8 cellular contexts compared by ENCODE assay signal in genomic region chr6:127514396-127515227, GRCh38. TPM values are rescaled to one million over a fixed set of nuclear protein-coding genes. Genes with fewer than 3 reads are reported as not detected.
A peak's percentile ranks its signal among the peaks of the same experiment; 100 is the strongest.
DNase-seq lines count a peak whose midpoint lies in the region; ATAC-seq and TF ChIP-seq lines count a peak whose summit lies in the region.

No MANE protein-coding gene starts in this region.

- H3K4me1 Mint-ChIP-seq in activated T-helper 2 cell treated with anti-CD3 and anti-CD28 coated beads, Interferon-gamma antibody, Interleukin-2, Interleukin-4, amounts not matched to agents 10 μg/mL and 5 μg/mL and 100 μg/mL, durations not matched to agents 14 hours and 24 hours and 36 hours (ENCODE audit: low read depth) = peaks cover 42% of the 10 kb centered on the region

- peak overlapping the region; percentile 63 for H3K27ac Mint-ChIP-seq in activated T-helper 2 cell treated with anti-CD3 and anti-CD28 coated beads, Interferon-gamma antibody, Interleukin-2, Interleukin-4, amounts not matched to agents 10 μg/mL and 5 μg/mL and 100 μg/mL, durations not matched to agents 14 hours and 24 hours and 36 hours

- no peak overlapping the region for H4K8ac ChIP-seq in neuronal stem cell (ENCODE audit: low read depth, low read length)

- H3K4me3 ChIP-seq in A673 (ENCODE audit: low read depth, low read length, poor library complexity, severe bottlenecking) = peak overlapping the region; percentile 73
- H3K4me3 ChIP-seq in HUES6 (ENCODE audit: low read depth, low read length) = peak overlapping the region; percentile 76
- peak overlapping the region; percentile 67 for H3K4me3 ChIP-seq in fibroblast of villous mesenchyme (ENCODE audit: low read depth, low read length)
- H3K4me3 ChIP-seq in neuronal stem cell (ENCODE audit: low read length in 2 of 2) = peak overlapping the region; percentile 86 to 93
- peak overlapping the region; percentile 71 for H3K4me3 ChIP-seq in upper lobe of right lung

- H3K27ac ChIP-seq in A673 (ENCODE audit: low read depth, low read length, poor library complexity, severe bottlenecking) = peak overlapping the region; percentile 63
- H3K27ac ChIP-seq in HUES6 (ENCODE audit: low read depth, low read length) = no peak overlapping the region
- no peak overlapping the region for H3K27ac ChIP-seq in neuronal stem cell (replicated peaks; ENCODE audit: low read length)
- H3K27ac ChIP-seq in upper lobe of right lung = peak overlapping the region; percentile 48

- no peak overlapping the region for H2BK5ac ChIP-seq in neuronal stem cell (ENCODE audit: low read length)

- H3K36me3 ChIP-seq in A673 (ENCODE audit: insufficient read depth, low read length, poor library complexity, severe bottlenecking) (peaks cover 38% of the 10 kb centered on the region), HUES6 (ENCODE audit: control insufficient read depth, insufficient read depth, low read length) (no peaks in the 10 kb centered on the region; the same call in 1 of the 2 replicates), neuronal stem cell (replicated peaks in 1 of 2; ENCODE audit: control insufficient read depth in 2 of 2, insufficient read depth in 2 of 2, low read length in 2 of 2) (peaks cover 10 to 63% of the 10 kb centered on the region in 2 donors), upper lobe of right lung (no peaks in the 10 kb centered on the region)

- H3K27me3 ChIP-seq in A673 (replicated peaks; ENCODE audit: insufficient read depth, low read depth, low read length, poor library complexity) (no peaks in the 10 kb centered on the region), HUES6 (ENCODE audit: control insufficient read depth, insufficient read depth, low read length) (peaks cover 53% of the 10 kb centered on the region), neuronal stem cell (ENCODE audit: control insufficient read depth in 3 of 3, insufficient read depth in 3 of 3, low read depth in 1 of 3, low read length in 3 of 3) (no peaks in the 10 kb centered on the region), upper lobe of right lung (peaks cover 18% of the 10 kb centered on the region)

- peaks cover 7% of the 10 kb centered on the region for H3K27me3 Mint-ChIP-seq in activated T-helper 2 cell treated with anti-CD3 and anti-CD28 coated beads, Interferon-gamma antibody, Interleukin-2, Interleukin-4, amounts not matched to agents 10 μg/mL and 5 μg/mL and 100 μg/mL, durations not matched to agents 14 hours and 24 hours and 36 hours (ENCODE audit: low read depth)

- H3K4me1 ChIP-seq in A673 (ENCODE audit: insufficient read depth, low read length, poor library complexity, severe bottlenecking) = peaks cover 22% of the 10 kb centered on the region
- H3K4me1 ChIP-seq in HUES6 (ENCODE audit: control insufficient read depth, insufficient read depth, low read length) = peaks cover 12% of the 10 kb centered on the region
- H3K4me1 ChIP-seq in neuronal stem cell (ENCODE audit: control insufficient read depth in 2 of 2, insufficient read depth in 1 of 2, low read depth in 1 of 2, low read length in 2 of 2) = peaks cover 7% of the 10 kb centered on the region in 2 donors
- H3K4me1 ChIP-seq in upper lobe of right lung = peaks cover 4% of the 10 kb centered on the region

- H4K91ac ChIP-seq in neuronal stem cell (ENCODE audit: low read depth, low read length, poor library complexity) = no peak overlapping the region

- H2BK120ac ChIP-seq in neuronal stem cell (ENCODE audit: low read depth, low read length) = no peak overlapping the region

- peak overlapping the region; percentile 9 for H3K14ac ChIP-seq in neuronal stem cell (ENCODE audit: low read length)

- H3K79me1 ChIP-seq in neuronal stem cell (ENCODE audit: low read depth, low read length) = no peaks in the 10 kb centered on the region

- POLR2A ChIA-PET in A673 (lab: Charles Lee; ENCODE audit: low non-redundant PET) = interaction anchor here (0.6 kb wide), 1 partner anchor 1427 kb away, joined by 3 read pairs; no protein-coding TSS in a partner anchor

- H3K18ac ChIP-seq in neuronal stem cell (ENCODE audit: low read length) = peak overlapping the region; percentile 1

- peak; percentile 57 for ATAC-seq in upper lobe of right lung

- no peak overlapping the region for H3K9ac ChIP-seq in HUES6 (ENCODE audit: low read length)
- peak overlapping the region; percentile 53 for H3K9ac ChIP-seq in neuronal stem cell (ENCODE audit: low read depth, low read length, poor library complexity)

- H3K9me3 Mint-ChIP-seq in activated T-helper 2 cell treated with anti-CD3 and anti-CD28 coated beads, Interferon-gamma antibody, Interleukin-2, Interleukin-4, amounts not matched to agents 10 μg/mL and 5 μg/mL and 100 μg/mL, durations not matched to agents 14 hours and 24 hours and 36 hours = no peaks in the 10 kb centered on the region

- H2AFZ ChIP-seq in neuronal stem cell (ENCODE audit: low read length) = no peak overlapping the region

- TF ChIP-seq CTCF in A673 (conservative IDR thresholded peaks at IDR 0.05; ENCODE audit: low read depth, low read length) (no peak), fibroblast of villous mesenchyme (IDR thresholded peaks at IDR 0.05; ENCODE audit: insufficient read depth, low read depth, low read length) (no peak), upper lobe of right lung (IDR thresholded peaks at IDR 0.05) (no peak)

- H3K4me2 ChIP-seq in neuronal stem cell (ENCODE audit: insufficient read depth, low read length, poor library complexity, severe bottlenecking) = peak overlapping the region; percentile 83

- H3K9me3 ChIP-seq in A673 (ENCODE audit: low read depth, low read length, poor library complexity, severe bottlenecking) = peaks cover 8% of the 10 kb centered on the region
- no peaks in the 10 kb centered on the region for H3K9me3 ChIP-seq in HUES6 (ENCODE audit: control insufficient read depth, insufficient read depth, low read depth, low read length)
- H3K9me3 ChIP-seq in neuronal stem cell (replicated peaks in 1 of 2; ENCODE audit: control insufficient read depth in 2 of 2, insufficient read depth in 1 of 2, low read depth in 1 of 2, low read length in 2 of 2) = peaks cover 0 to 25% of the 10 kb centered on the region in 2 donors
- no peaks in the 10 kb centered on the region for H3K9me3 ChIP-seq in upper lobe of right lung

- H2BK15ac ChIP-seq in neuronal stem cell (ENCODE audit: low read length) = no peak overlapping the region

- no CpG with 5 or more reads among the region's 40 CpGs for WGBS in neuronal stem cell (ENCODE audit: extremely low coverage in 2 of 2, insufficient read length in 2 of 2, insufficient replicate concordance in 1 of 2), 2 donors

- no peak overlapping the region for H2BK12ac ChIP-seq in neuronal stem cell (ENCODE audit: low read length)

- BruUV-seq in A673 (replicated peaks; lab: Mats Ljungman, UMichigan) = no TSS peak

- H2AK5ac ChIP-seq in neuronal stem cell (ENCODE audit: low read depth, low read length) = peak overlapping the region; percentile 6

- H3K36me3 Mint-ChIP-seq in activated T-helper 2 cell treated with anti-CD3 and anti-CD28 coated beads, Interferon-gamma antibody, Interleukin-2, Interleukin-4, amounts not matched to agents 10 μg/mL and 5 μg/mL and 100 μg/mL, durations not matched to agents 14 hours and 24 hours and 36 hours (ENCODE audit: low read depth) = peaks cover 53% of the 10 kb centered on the region

- intact Hi-C loops in A673 (cut with micrococcal nuclease; ENCODE audit: unreplicated experiment) = no loop called here
- intact Hi-C loops in activated T-helper 2 cell treated with anti-CD3 and anti-CD28 coated beads, Interferon-gamma antibody, Interleukin-2, Interleukin-4, amounts not matched to agents 10 μg/mL and 5 μg/mL and 100 μg/mL, durations not matched to agents 14 hours and 24 hours and 36 hours (cut with micrococcal nuclease) = loop anchor here (5.0 kb wide), 1 partner anchor 212 kb away; no protein-coding TSS in a partner anchor
- intact Hi-C loops in upper lobe of right lung (cut with DNase I) = no loop called here

- DNase-seq in A673 (ENCODE audit: low spot score) (peak; percentile 77), fibroblast of villous mesenchyme (ENCODE audit: low read depth) (peak; percentile 33), neuronal stem cell (ENCODE audit: low spot score) (peak; percentile 55), upper lobe of right lung (peak; percentile 79), NCI-H1930 (lab: John Stamatoyannopoulos, UW) (no peak), COR-L47 (lab: John Stamatoyannopoulos, UW) (no peak)
- DNase-seq in activated T-helper 2 cell treated with anti-CD3 and anti-CD28 coated beads, Interferon-gamma antibody, Interleukin-2, Interleukin-4, amounts not matched to agents 10 μg/mL and 5 μg/mL and 100 μg/mL, durations not matched to agents 14 hours and 24 hours and 36 hours (ENCODE audit: low spot score) = peak; percentile 57

- CTCF ChIA-PET in A673 (lab: Charles Lee) = interaction anchor here (0.5 to 1.2 kb wide), 3 partner anchors 9 to 501 kb away, joined by 3 to 7 read pairs (median 7); partner anchors contain the start of gene RNF146

- peak overlapping the region; percentile 44 for H3K23ac ChIP-seq in neuronal stem cell (ENCODE audit: low read depth, low read length, poor library complexity)

- no peak overlapping the region for H3K4ac ChIP-seq in neuronal stem cell (ENCODE audit: low read length)

- peak overlapping the region; percentile 90 for H3K4me3 Mint-ChIP-seq in activated T-helper 2 cell treated with anti-CD3 and anti-CD28 coated beads, Interferon-gamma antibody, Interleukin-2, Interleukin-4, amounts not matched to agents 10 μg/mL and 5 μg/mL and 100 μg/mL, durations not matched to agents 14 hours and 24 hours and 36 hours (ENCODE audit: low read depth)

RNA-seq across cellular contexts. Expression of gene KIAA0408, which starts 55.4 kb away (rescaled TPM):
- total RNA-seq in A673 (2021) = 27.7 and 34.7 TPM in 2 replicates
- 18.5 and 19.6 TPM in 2 replicates for total RNA-seq in activated T-helper 2 cell treated with anti-CD3 and anti-CD28 coated beads, Interferon-gamma antibody, Interleukin-2, Interleukin-4, amounts not matched to agents 10 μg/mL and 5 μg/mL and 100 μg/mL, durations not matched to agents 14 hours and 24 hours and 36 hours
- 0.64 and 1.3 TPM in 2 replicates for total RNA-seq in fibroblast of villous mesenchyme
- 10.1 TPM for polyA plus RNA-seq in neuronal stem cell (2013, experiment 1 of 2)
- polyA plus RNA-seq in neuronal stem cell (2013, experiment 2 of 2) = 10.8 TPM
- total RNA-seq in upper lobe of right lung = 55.0 TPM

Comparison
In these comparisons a context has a peak if more than half of its experiments do, and no peak if none do; other contexts are left out.
1. DNase-seq: peak in A673 (single experiment), activated T-helper 2 cell treated with anti-CD3 and anti-CD28 coated beads, Interferon-gamma antibody, Interleukin-2, Interleukin-4, amounts not matched to agents 10 μg/mL and 5 μg/mL and 100 μg/mL, durations not matched to agents 14 hours and 24 hours and 36 hours (single experiment), fibroblast of villous mesenchyme (single experiment), neuronal stem cell (single experiment) and upper lobe of right lung (single experiment); none in NCI-H1930 (0 of 2) and COR-L47 (single experiment).
2. H3K27ac ChIP-seq: peak in A673 (single experiment) and upper lobe of right lung (single experiment); none in HUES6 (single experiment) and neuronal stem cell (single experiment).
3. Peak in every context shown above with its lines, with median percentiles within 50 percentile points of each other: H3K4me3 ChIP-seq.